Comparison of ENCODE assay signal across 13 cellular contexts in genomic region chr1:246971969-246972368, GRCh38. TPM values are rescaled to one million over a fixed set of nuclear protein-coding genes. Genes with fewer than 3 reads are reported as not detected.
DNase-seq lines count a peak whose midpoint lies in the region; ATAC-seq and TF ChIP-seq lines count a peak whose summit lies in the region.
"Had no signal": no experiment of that assay in that cellular context is flagged by ENCODE, and none has a peak within 500 bp of the region (broad histone marks: within the 10 kb centered on the region; RNA-seq: fewer than 3 reads in every experiment).

No MANE protein-coding gene starts in this region.

- no peaks in the 10 kb centered on the region for H3K4me1 ChIP-seq in GM23338 (ENCODE audit: insufficient read depth)
- H3K4me1 ChIP-seq in neuronal stem cell (ENCODE audit: control insufficient read depth in 2 of 2, insufficient read depth in 1 of 2, low read depth in 1 of 2, low read length in 2 of 2) = no peaks in the 10 kb centered on the region
- H3K4me1 ChIP-seq: Caco-2, HAP-1 had no signal

- H3K79me1 ChIP-seq in neuronal stem cell (ENCODE audit: low read depth, low read length) = no peaks in the 10 kb centered on the region

- no peak overlapping the region for H3K9ac ChIP-seq in neuronal stem cell (ENCODE audit: low read depth, low read length, poor library complexity)

- peak overlapping the region; percentile 31 for H2BK5ac ChIP-seq in neuronal stem cell (ENCODE audit: low read length)

- peaks cover 34 to 91% of the 10 kb centered on the region in 2 donors for H3K9me3 ChIP-seq in neuronal stem cell (replicated peaks in 1 of 2; ENCODE audit: control insufficient read depth in 2 of 2, insufficient read depth in 1 of 2, low read depth in 1 of 2, low read length in 2 of 2)

- no peak overlapping the region for H3K27ac ChIP-seq in GM23338 (ENCODE audit: low read depth)
- H3K27ac ChIP-seq in neuronal stem cell (replicated peaks; ENCODE audit: low read length) = no peak overlapping the region

- no peaks in the 10 kb centered on the region for H3K27me3 ChIP-seq in GM23338 (ENCODE audit: insufficient read depth)
- no peaks in the 10 kb centered on the region for H3K27me3 ChIP-seq in neuronal stem cell (ENCODE audit: control insufficient read depth in 3 of 3, insufficient read depth in 3 of 3, low read depth in 1 of 3, low read length in 3 of 3)

- H2AFZ ChIP-seq in GM23338 (no peak overlapping the region), neuronal stem cell (ENCODE audit: low read length) (no peak overlapping the region)

- H3K4me3 Mint-ChIP-seq in GM23338 = no peak overlapping the region
- no peak overlapping the region for H3K4me3 Mint-ChIP-seq in WTC11
- H3K4me3 Mint-ChIP-seq: HFFc6 had no signal

- H2BK15ac ChIP-seq in neuronal stem cell (ENCODE audit: low read length) = no peak overlapping the region

- 0 out of 2 replicates have a peak, but pooled peaks cover 2% of the 10 kb centered on the region for H3K79me2 ChIP-seq in GM23338 (replicated peaks; ENCODE audit: insufficient read depth)

- no peak overlapping the region for H3K27ac Mint-ChIP-seq in GM23338
- H3K27ac Mint-ChIP-seq in WTC11 = no peak overlapping the region
- H3K27ac Mint-ChIP-seq: CD4-positive, alpha-beta memory T cell; HFFc6 had no signal

- H3K18ac ChIP-seq in neuronal stem cell (ENCODE audit: low read length) = no peak overlapping the region

- no peaks in the 10 kb centered on the region; the same call in 2 of the 3 replicates for H3K4me1 Mint-ChIP-seq in GM23338
- no peaks in the 10 kb centered on the region for H3K4me1 Mint-ChIP-seq in WTC11
- H3K4me1 Mint-ChIP-seq: CD4-positive, alpha-beta memory T cell had no signal

- H4K8ac ChIP-seq in neuronal stem cell (ENCODE audit: low read depth, low read length) = no peak overlapping the region

- H3K27me3 Mint-ChIP-seq in GM23338 (ENCODE audit: insufficient read depth, low read depth, poor library complexity) = no peaks in the 10 kb centered on the region
- H3K27me3 Mint-ChIP-seq in WTC11 (ENCODE audit: low read depth) = no peaks in the 10 kb centered on the region

- POLR2A ChIA-PET in WTC11 (lab: Charles Lee) = no interaction called here

- ATAC-seq in GM23338 = no peak
- ATAC-seq in WTC11 = peak; percentile 51

- no peak overlapping the region for H2BK12ac ChIP-seq in neuronal stem cell (ENCODE audit: low read length)

- no peak overlapping the region for H3K4me3 ChIP-seq in GM23338
- no peak overlapping the region for H3K4me3 ChIP-seq in neuronal stem cell (ENCODE audit: low read length in 2 of 2)
- H3K4me3 ChIP-seq: HAP-1 had no signal

- H3K36me3 ChIP-seq in GM23338 (ENCODE audit: insufficient read depth) (peaks cover 4% of the 10 kb centered on the region), neuronal stem cell (replicated peaks in 1 of 2; ENCODE audit: control insufficient read depth in 2 of 2, insufficient read depth in 2 of 2, low read length in 2 of 2) (peaks cover 16 to 50% of the 10 kb centered on the region in 2 donors)

- CTCF ChIA-PET in WTC11 (lab: Charles Lee) = interaction anchor here (0.7 to 1.4 kb wide), 7 partner anchors 9 to 361 kb away, joined by 3 to 8 read pairs (median 3); no protein-coding TSS in a partner anchor

- H3K9me2 ChIP-seq in GM23338 (ENCODE audit: insufficient read depth) = peaks cover 8% of the 10 kb centered on the region

- H3K4ac ChIP-seq in neuronal stem cell (ENCODE audit: low read length) = no peak overlapping the region

- no peak for TF ChIP-seq CTCF in GM23338 (conservative IDR thresholded peaks at IDR 0.05; ENCODE audit: low read depth in 2 of 2)
- TF ChIP-seq CTCF in WTC11 (IDR thresholded peaks at IDR 0.05) = no peak

- H4K91ac ChIP-seq in neuronal stem cell (ENCODE audit: low read depth, low read length, poor library complexity) = no peak overlapping the region

- no CpG with 5 or more reads among the region's 7 CpGs for WGBS in neuronal stem cell (ENCODE audit: extremely low coverage in 2 of 2, insufficient read length in 2 of 2, insufficient replicate concordance in 1 of 2), 2 donors

- H3K4me2 ChIP-seq in GM23338 (no peak overlapping the region), neuronal stem cell (ENCODE audit: insufficient read depth, low read length, poor library complexity, severe bottlenecking) (no peak overlapping the region)

- no peaks in the 10 kb centered on the region; the same call in none of the 2 replicates for H4K20me1 ChIP-seq in GM23338 (replicated peaks; ENCODE audit: insufficient read depth)

- H3K36me3 Mint-ChIP-seq in GM23338 (ENCODE audit: low read depth) = peaks cover 89% of the 10 kb centered on the region
- peaks cover 88% of the 10 kb centered on the region for H3K36me3 Mint-ChIP-seq in WTC11

- H3K23ac ChIP-seq in neuronal stem cell (ENCODE audit: low read depth, low read length, poor library complexity) = no peak overlapping the region

- DNase-seq in ELF-1 (ENCODE audit: low read depth, low spot score) (peak; percentile 30), GM23338 (ENCODE audit: low spot score) (peak; percentile 3), WTC11 (ENCODE audit: low spot score) (no peak), neuronal stem cell (ENCODE audit: low spot score) (no peak), anterior cingulate cortex (lab: John Stamatoyannopoulos, UW) (no peak)
- DNase-seq in activated CD4-positive, CD25-positive, alpha-beta regulatory T cell (lab: John Stamatoyannopoulos, UW) = no peak
- DNase-seq in activated CD4-positive, alpha-beta T cell treated with anti-CD3 and anti-CD28 coated beads for 48 hours = no peak
- DNase-seq: DMS79, GF-D8 had no signal

- no peak overlapping the region for H3K14ac ChIP-seq in neuronal stem cell (ENCODE audit: low read length)

- no peaks in the 10 kb centered on the region for H3F3A ChIP-seq in GM23338 (replicated peaks; ENCODE audit: low read depth)

- no peak overlapping the region for H2AK5ac ChIP-seq in neuronal stem cell (ENCODE audit: low read depth, low read length)

- H3K9me3 Mint-ChIP-seq in GM23338 (peaks cover 86% of the 10 kb centered on the region), WTC11 (peaks cover 80% of the 10 kb centered on the region)

- no peak overlapping the region for H2BK120ac ChIP-seq in neuronal stem cell (ENCODE audit: low read depth, low read length)

TF ChIP-seq in GM23338, 12 proteins besides CTCF, POLR2A, EP300 and RAD21 (continues in another document):
- TF ChIP-seq POLR2AphosphoS5 (IDR thresholded peaks at IDR 0.05; ENCODE audit: low read depth) (no peak), ETS1 (IDR thresholded peaks at IDR 0.05) (no peak), EZH2 (IDR thresholded peaks at IDR 0.05; ENCODE audit: low read depth, unreplicated experiment) (no peak), JUNB (IDR thresholded peaks at IDR 0.05; ENCODE audit: unreplicated experiment) (no peak), NANOG (IDR thresholded peaks at IDR 0.05; ENCODE audit: borderline replicate concordance) (no peak)

TF ChIP-seq in WTC11, 78 proteins besides CTCF, POLR2A, EP300 and RAD21:
- no peak for TF ChIP-seq ZNF396 (CRISPR knock-in tag; IDR thresholded peaks at IDR 0.05; ENCODE audit: borderline replicate concordance)

RNA-seq across cellular contexts. Expression of gene ZNF695, which starts 35.9 kb away (rescaled TPM):
- 20.6 and 26.5 TPM in 2 replicates for total RNA-seq in GM23338 (2014; rRNA removed; shearing (Covaris generic))
- 30.1 and 34.2 TPM in 2 replicates for polyA plus RNA-seq in GM23338 (2016; fragmentation: Nextera tagmentation; extraction: Ambion mirVana)
- 29.4 to 32.6 TPM (median 29.4 TPM) in 3 replicates for total RNA-seq in WTC11 (2021)
- polyA plus RNA-seq in neuronal stem cell (2013, experiment 1 of 2) = 9.4 TPM
- polyA plus RNA-seq in neuronal stem cell (2013, experiment 2 of 2) = 10.3 TPM
- total RNA-seq: CD4-positive, alpha-beta memory T cell had no signal
- polyA plus RNA-seq: CD4-positive, alpha-beta memory T cell had no signal

RNA-seq across cellular contexts. Expression of gene AHCTF1, which starts 40.2 kb away (rescaled TPM):
- total RNA-seq in GM23338 (2014; rRNA removed; shearing (Covaris generic)) = 47.7 and 49.8 TPM in 2 replicates
- 14.9 and 21.7 TPM in 2 replicates for polyA plus RNA-seq in GM23338 (2016; fragmentation: Nextera tagmentation; extraction: Ambion mirVana)
- 37.7 to 46.4 TPM (median 39.2 TPM) in 3 replicates for total RNA-seq in WTC11 (2021)
- 22.2 TPM for polyA plus RNA-seq in neuronal stem cell (2013, experiment 1 of 2)
- polyA plus RNA-seq in neuronal stem cell (2013, experiment 2 of 2) = 22.1 TPM

Comparison
In these comparisons a context has a peak if more than half of its experiments do, and no peak if none do; other contexts are left out.
1. DNase-seq: peak in ELF-1 (single experiment) and GM23338 (single experiment); none in WTC11 (single experiment), neuronal stem cell (single experiment), activated CD4-positive, CD25-positive, alpha-beta regulatory T cell (0 of 4), anterior cingulate cortex (0 of 58) and activated CD4-positive, alpha-beta T cell treated with anti-CD3 and anti-CD28 coated beads for 48 hours (single experiment).